ENCODE assay signal across 11 cellular contexts in the genomic region with DNA sequence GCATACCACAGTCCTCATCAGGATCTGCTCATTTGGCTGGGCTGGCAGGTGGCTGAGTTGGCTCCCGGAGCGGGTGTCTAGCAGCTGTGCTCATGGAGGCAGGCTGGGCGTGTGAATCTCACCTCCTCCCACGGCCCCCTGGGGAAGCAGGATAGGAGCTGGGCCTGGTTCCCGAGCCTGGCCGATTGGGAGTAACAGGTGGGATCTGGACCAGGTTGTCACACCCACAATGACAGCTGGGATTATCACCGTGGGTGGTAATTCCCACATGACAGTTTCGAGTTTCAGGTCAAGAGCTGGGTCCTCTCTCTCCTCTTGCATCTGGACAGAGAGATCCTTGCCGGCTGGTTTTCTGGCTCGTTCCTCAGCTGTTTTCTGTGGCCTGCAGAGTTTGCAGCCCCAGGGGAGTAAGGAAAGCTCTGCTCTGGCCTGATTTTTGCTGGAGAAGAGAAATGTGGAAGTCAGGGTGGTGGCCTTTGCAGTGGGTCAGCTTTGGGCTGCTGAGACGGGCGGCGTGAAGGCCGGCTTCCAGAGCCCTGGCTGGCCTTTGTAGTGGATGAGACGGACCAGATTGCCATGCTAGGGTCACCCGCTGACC. TPM values are rescaled to one million over a fixed set of nuclear protein-coding genes. Genes with fewer than 3 reads are reported as not detected.
A peak's percentile ranks its signal among the peaks of the same experiment; 100 is the strongest.
DNase-seq lines count a peak whose midpoint lies in the region; ATAC-seq, FAIRE-seq and TF ChIP-seq lines count a peak whose summit lies in the region.
"Had no signal": no experiment of that assay in that cellular context is flagged by ENCODE, and none has a peak within 500 bp of the region (broad histone marks: within the 10 kb centered on the region; RNA-seq: fewer than 3 reads in every experiment).

No MANE protein-coding gene starts in this region.

- no peak overlapping the region for H3K4me2 ChIP-seq in hepatocyte

- H3K4me1 Mint-ChIP-seq in activated CD8-positive, alpha-beta T cell treated with anti-CD3 and anti-CD28 coated beads for 36 hours (ENCODE audit: low read depth): peaks cover 82% of the 10 kb centered on the region
- H3K4me1 Mint-ChIP-seq in activated CD8-positive, alpha-beta T cell treated with anti-CD3 and anti-CD28 coated beads, Interleukin-2, amount 10 ng/mL, durations not matched to agents 7 days and 5 days (ENCODE audit: low read depth): peaks cover 32% of the 10 kb centered on the region
- peaks cover 90% of the 10 kb centered on the region for H3K4me1 Mint-ChIP-seq in activated CD4-positive, alpha-beta memory T cell treated with anti-CD3 and anti-CD28 coated beads for 36 hours (ENCODE audit: low read depth)

- in situ Hi-C loops in G401 (cut with HindIII; ENCODE audit: low sequenced_read_pairs): no loop called here

- H4K20me1 ChIP-seq in hepatocyte (ENCODE audit: insufficient read depth, poor library complexity, severe bottlenecking): peaks cover 63% of the 10 kb centered on the region

- no peak for TF ChIP-seq CTCF in activated CD8-positive, alpha-beta T cell treated with anti-CD3 and anti-CD28 coated beads for 36 hours (IDR thresholded peaks at IDR 0.05)
- TF ChIP-seq CTCF in hepatocyte (IDR thresholded peaks at IDR 0.05; ENCODE audit: poor library complexity): no peak
- TF ChIP-seq CTCF in thoracic aorta (IDR thresholded peaks at IDR 0.05): no peak

- no peaks in the 10 kb centered on the region for H3K36me3 ChIP-seq in hepatocyte (replicated peaks; ENCODE audit: insufficient read depth, low read depth)
- no peaks in the 10 kb centered on the region for H3K36me3 ChIP-seq in thoracic aorta

- no peak for DNase-seq in activated CD8-positive, alpha-beta T cell treated with anti-CD3 and anti-CD28 coated beads for 36 hours
- DNase-seq in activated CD8-positive, alpha-beta T cell treated with anti-CD3 and anti-CD28 coated beads, Interleukin-2, amount 10 ng/mL, durations not matched to agents 7 days and 5 days: no peak
- no peak for DNase-seq in activated CD4-positive, alpha-beta memory T cell treated with anti-CD3 and anti-CD28 coated beads for 36 hours
- DNase-seq in hepatocyte (ENCODE audit: low spot score): peak; percentile 38
- no peak for DNase-seq in thoracic aorta (ENCODE audit: low spot score)
- DNase-seq in activated effector memory CD4-positive, alpha-beta T cell treated with Interleukin-2 at 50 U/mL for 16 hours: no peak
- no peak for DNase-seq in RCC 7860 (ENCODE audit: low spot score)
- DNase-seq in G401 (ENCODE audit: low spot score): no peak
- DNase-seq: AML-193 had no signal

- H3K9me3 ChIP-seq in hepatocyte (ENCODE audit: low read depth) (no peaks in the 10 kb centered on the region), thoracic aorta (no peaks in the 10 kb centered on the region)

- H3K27me3 ChIP-seq in hepatocyte (no peaks in the 10 kb centered on the region), thoracic aorta (replicated peaks; ENCODE audit: insufficient read depth) (no peaks in the 10 kb centered on the region)

- H3K79me2 ChIP-seq in hepatocyte: peaks cover 95% of the 10 kb centered on the region

- H3K27me3 Mint-ChIP-seq in activated CD8-positive, alpha-beta T cell treated with anti-CD3 and anti-CD28 coated beads for 36 hours: no peaks in the 10 kb centered on the region
- H3K27me3 Mint-ChIP-seq in activated CD8-positive, alpha-beta T cell treated with anti-CD3 and anti-CD28 coated beads, Interleukin-2, amount 10 ng/mL, durations not matched to agents 7 days and 5 days (ENCODE audit: low read depth): no peaks in the 10 kb centered on the region
- no peaks in the 10 kb centered on the region for H3K27me3 Mint-ChIP-seq in activated CD4-positive, alpha-beta memory T cell treated with anti-CD3 and anti-CD28 coated beads for 36 hours

- peaks cover 30% of the 10 kb centered on the region for H3K36me3 Mint-ChIP-seq in activated CD8-positive, alpha-beta T cell treated with anti-CD3 and anti-CD28 coated beads for 36 hours (ENCODE audit: low read depth)
- peaks cover 7% of the 10 kb centered on the region for H3K36me3 Mint-ChIP-seq in activated CD8-positive, alpha-beta T cell treated with anti-CD3 and anti-CD28 coated beads, Interleukin-2, amount 10 ng/mL, durations not matched to agents 7 days and 5 days (ENCODE audit: low read depth)
- H3K36me3 Mint-ChIP-seq in activated CD4-positive, alpha-beta memory T cell treated with anti-CD3 and anti-CD28 coated beads for 36 hours: peaks cover 9% of the 10 kb centered on the region

- H3K4me3 ChIP-seq in hepatocyte: no peak overlapping the region
- H3K4me3 ChIP-seq in thoracic aorta: peak overlapping the region; percentile 21

- FAIRE-seq in RCC 7860 (lab: Jason Lieb, UNC): no peak
- FAIRE-seq: frontal cortex, TTC549 had no signal

- ATAC-seq in activated CD8-positive, alpha-beta T cell treated with anti-CD3 and anti-CD28 coated beads for 36 hours: no peak
- ATAC-seq in activated CD8-positive, alpha-beta T cell treated with anti-CD3 and anti-CD28 coated beads, Interleukin-2, amount 10 ng/mL, durations not matched to agents 7 days and 5 days: no peak
- no peak for ATAC-seq in thoracic aorta (ENCODE audit: insufficient number of reproducible peaks, low FRiP score, low read depth)

- H3K4me3 Mint-ChIP-seq in activated CD8-positive, alpha-beta T cell treated with anti-CD3 and anti-CD28 coated beads for 36 hours: no peak overlapping the region
- no peak overlapping the region for H3K4me3 Mint-ChIP-seq in activated CD8-positive, alpha-beta T cell treated with anti-CD3 and anti-CD28 coated beads, Interleukin-2, amount 10 ng/mL, durations not matched to agents 7 days and 5 days
- peak overlapping the region; percentile 42 for H3K4me3 Mint-ChIP-seq in activated CD4-positive, alpha-beta memory T cell treated with anti-CD3 and anti-CD28 coated beads for 36 hours

- WGBS in hepatocyte (ENCODE audit: low lambda C conversion rate, missing lambda C conversion rate): 47% methylated on average over 16 of the region's 16 CpGs

- no peaks in the 10 kb centered on the region for H3K9me2 ChIP-seq in hepatocyte (replicated peaks; ENCODE audit: insufficient read depth)

- intact Hi-C loops in activated CD8-positive, alpha-beta T cell treated with anti-CD3 and anti-CD28 coated beads for 36 hours (cut with micrococcal nuclease): loop anchor here (5.0 kb wide), 1 partner anchor 55 kb away; a partner anchor contains a TSS
- intact Hi-C loops in activated CD4-positive, alpha-beta memory T cell treated with anti-CD3 and anti-CD28 coated beads for 36 hours (cut with micrococcal nuclease): no loop called here

- H3K27ac ChIP-seq in hepatocyte (no peak overlapping the region), thoracic aorta (peak overlapping the region; percentile 74 to 75)

- peaks cover 31% of the 10 kb centered on the region for H3K4me1 ChIP-seq in hepatocyte (ENCODE audit: insufficient read depth)
- H3K4me1 ChIP-seq in thoracic aorta (ENCODE audit: control insufficient read depth in 1 of 2, low read depth in 2 of 2): peaks cover 25 to 77% of the 10 kb centered on the region in 2 donors

- peak overlapping the region; percentile 46 for H3K27ac Mint-ChIP-seq in activated CD8-positive, alpha-beta T cell treated with anti-CD3 and anti-CD28 coated beads for 36 hours
- no peak overlapping the region for H3K27ac Mint-ChIP-seq in activated CD8-positive, alpha-beta T cell treated with anti-CD3 and anti-CD28 coated beads, Interleukin-2, amount 10 ng/mL, durations not matched to agents 7 days and 5 days
- peak overlapping the region; percentile 76 for H3K27ac Mint-ChIP-seq in activated CD4-positive, alpha-beta memory T cell treated with anti-CD3 and anti-CD28 coated beads for 36 hours

- CTCF ChIA-PET in activated CD8-positive, alpha-beta T cell treated with anti-CD3 and anti-CD28 coated beads for 36 hours (lab: Charles Lee): interaction anchor here (1.5 kb wide), 2 partner anchors 13 to 45 kb away, joined by 4 to 6 read pairs; no protein-coding TSS in a partner anchor
- CTCF ChIA-PET in activated CD8-positive, alpha-beta T cell treated with anti-CD3 and anti-CD28 coated beads, Interleukin-2, amount 10 ng/mL, durations not matched to agents 7 days and 5 days (lab: Charles Lee): interaction anchor here (1.9 kb wide), 1 partner anchor 63 kb away, joined by 5 read pairs; no protein-coding TSS in a partner anchor
- CTCF ChIA-PET in activated CD4-positive, alpha-beta memory T cell treated with anti-CD3 and anti-CD28 coated beads for 36 hours (lab: Charles Lee): interaction anchor here (0.9 kb wide), 1 partner anchor 45 kb away, joined by 4 read pairs; no protein-coding TSS in a partner anchor

- no peak overlapping the region for H2AFZ ChIP-seq in hepatocyte

- POLR2A ChIA-PET in activated CD8-positive, alpha-beta T cell treated with anti-CD3 and anti-CD28 coated beads for 36 hours (lab: Charles Lee): interaction anchor here (0.6 to 1.8 kb wide), 3 partner anchors 11 to 48 kb away, joined by 3 to 7 read pairs (median 3); no protein-coding TSS in a partner anchor
- POLR2A ChIA-PET in activated CD8-positive, alpha-beta T cell treated with anti-CD3 and anti-CD28 coated beads, Interleukin-2, amount 10 ng/mL, durations not matched to agents 7 days and 5 days (lab: Charles Lee): interaction anchor here (1.3 kb wide), 1 partner anchor 10 kb away, joined by 3 read pairs; no protein-coding TSS in a partner anchor
- POLR2A ChIA-PET in activated CD4-positive, alpha-beta memory T cell treated with anti-CD3 and anti-CD28 coated beads for 36 hours (lab: Charles Lee): interaction anchor here (0.7 to 1.1 kb wide), 3 partner anchors 18 to 21 kb away, joined by 3 to 4 read pairs (median 3); no protein-coding TSS in a partner anchor

- no peaks in the 10 kb centered on the region for H3K9me3 Mint-ChIP-seq in activated CD8-positive, alpha-beta T cell treated with anti-CD3 and anti-CD28 coated beads for 36 hours
- H3K9me3 Mint-ChIP-seq in activated CD8-positive, alpha-beta T cell treated with anti-CD3 and anti-CD28 coated beads, Interleukin-2, amount 10 ng/mL, durations not matched to agents 7 days and 5 days (ENCODE audit: insufficient read depth): no peaks in the 10 kb centered on the region
- H3K9me3 Mint-ChIP-seq in activated CD4-positive, alpha-beta memory T cell treated with anti-CD3 and anti-CD28 coated beads for 36 hours: peaks cover 6% of the 10 kb centered on the region

RNA-seq across cellular contexts. Expression of a gene that starts 57.0 kb away (rescaled TPM):
- total RNA-seq in activated CD8-positive, alpha-beta T cell treated with anti-CD3 and anti-CD28 coated beads for 36 hours: 10 to 100 TPM; 30.4 to 32.0 TPM
- total RNA-seq in activated CD8-positive, alpha-beta T cell treated with anti-CD3 and anti-CD28 coated beads, Interleukin-2, amount 10 ng/mL, durations not matched to agents 7 days and 5 days: 10 to 100 TPM; 31.1 to 31.9 TPM
- total RNA-seq in activated CD4-positive, alpha-beta memory T cell treated with anti-CD3 and anti-CD28 coated beads for 36 hours: 10 to 100 TPM; 60.4 to 69.0 TPM
- total RNA-seq in hepatocyte (42.2 and 50.4 TPM in 2 replicates), thoracic aorta (100 to 1,000 TPM in 1 of 2 donors, 10 to 100 TPM in 1; 73.2 to 232 TPM)
- 38.8 and 41.3 TPM in 2 replicates for polyA plus RNA-seq in hepatocyte
- total RNA-seq in G401 (2014; rRNA removed; shearing (Covaris generic)): 32.4 and 55.9 TPM in 2 replicates
